Comparison of ENCODE assay signal across 11 cellular contexts in genomic region chr15:85589873-85590272, GRCh38.
DNase-seq lines count a peak whose midpoint lies in the region; ATAC-seq and TF ChIP-seq lines count a peak whose summit lies in the region.
"Had no signal": no experiment of that assay in that cellular context is flagged by ENCODE, and none has a peak within 500 bp of the region (broad histone marks: within the 10 kb centered on the region; RNA-seq: fewer than 3 reads in every experiment).

No MANE protein-coding gene starts in this region.

- no peak for TF ChIP-seq POLR2A in esophagus muscularis mucosa (IDR thresholded peaks at IDR 0.05; ENCODE audit: low read depth)

- no peak for TF ChIP-seq EP300 in esophagus muscularis mucosa (IDR thresholded peaks at IDR 0.05)

- 34% methylated on average over 2 of the region's 2 CpGs for WGBS in esophagus muscularis mucosa

- intact Hi-C loops in cardiac septum (cut with DNase I) (no loop called here), esophagus muscularis mucosa (cut with DNase I) (loop anchor here (10.0 kb wide), 1 partner anchor 105 kb away; no protein-coding TSS in a partner anchor), mucosa of descending colon (cut with DNase I, micrococcal nuclease) (no loop called here), upper lobe of right lung (cut with DNase I) (no loop called here)

- no peak overlapping the region for H3K4me3 ChIP-seq in cardiac muscle cell
- no peak overlapping the region for H3K4me3 ChIP-seq in esophagus muscularis mucosa
- H3K4me3 ChIP-seq in mucosa of descending colon = no peak overlapping the region
- H3K4me3 ChIP-seq in upper lobe of right lung = no peak overlapping the region

- H3K36me3 ChIP-seq in cardiac muscle cell (no peaks in the 10 kb centered on the region), esophagus muscularis mucosa (peaks cover 0 to 25% (median 9%) of the 10 kb centered on the region in 4 donors), mucosa of descending colon (ENCODE audit: low read depth) (no peaks in the 10 kb centered on the region), upper lobe of right lung (peaks cover 39% of the 10 kb centered on the region)

- TF ChIP-seq CTCF in cardiac muscle cell (IDR thresholded peaks at IDR 0.05; ENCODE audit: low read depth, low read length) (no peak), esophagus muscularis mucosa (IDR thresholded peaks at IDR 0.05) (no peak), mucosa of descending colon (IDR thresholded peaks at IDR 0.05) (no peak), upper lobe of right lung (IDR thresholded peaks at IDR 0.05) (no peak)

- H3K27me3 ChIP-seq in cardiac muscle cell (no peaks in the 10 kb centered on the region), esophagus muscularis mucosa (no peaks in the 10 kb centered on the region), upper lobe of right lung (no peaks in the 10 kb centered on the region)

- peak in 1 of 2 donors; percentile 63 for DNase-seq in cardiac muscle cell (ENCODE audit: low read depth in 1 of 2, low spot score in 1 of 2)
- DNase-seq in cardiac septum (ENCODE audit: low spot score) = no peak
- no peak for DNase-seq in esophagus muscularis mucosa (ENCODE audit: extremely low spot score)
- peak in 1 of 3 donors; percentile 35 for DNase-seq in mucosa of descending colon
- DNase-seq in upper lobe of right lung = no peak
- no peak for DNase-seq in effector CD4-positive, alpha-beta T cell
- DNase-seq: activated CD4-positive, alpha-beta memory T cell treated with anti-CD3 and anti-CD28 coated beads, Interleukin-2, amount 10 ng/mL, durations not matched to agents 7 days and 5 days; activated naive CD8-positive, alpha-beta T cell treated with anti-CD3 and anti-CD28 coated beads, Interleukin-2, amount 10 ng/mL, durations not matched to agents 7 days and 5 days; NCI-H2081 had no signal

- H3K4me1 ChIP-seq in cardiac muscle cell (ENCODE audit: low read depth) (peaks cover 34% of the 10 kb centered on the region), esophagus muscularis mucosa (peaks cover 59 to 79% (median 67%) of the 10 kb centered on the region in 4 donors), mucosa of descending colon (ENCODE audit: low read depth) (peaks cover 41% of the 10 kb centered on the region), upper lobe of right lung (peaks cover 61% of the 10 kb centered on the region)

- H3K27ac ChIP-seq in cardiac muscle cell (peak overlapping the region; percentile 61), esophagus muscularis mucosa (replicated peaks in 1 of 4) (peak overlapping the region; percentile 52 to 83 (median 64)), upper lobe of right lung (peak overlapping the region; percentile 77)

- H3K9me3 ChIP-seq in cardiac muscle cell (ENCODE audit: low read depth) = no peaks in the 10 kb centered on the region
- H3K9me3 ChIP-seq in esophagus muscularis mucosa = no peaks in the 10 kb centered on the region
- H3K9me3 ChIP-seq in mucosa of descending colon = no peaks in the 10 kb centered on the region
- H3K9me3 ChIP-seq in upper lobe of right lung = no peaks in the 10 kb centered on the region

- ATAC-seq in mucosa of descending colon (peak; percentile 82), upper lobe of right lung (peak; percentile 57), HG02678 (IDR thresholded peaks at IDR 0.05; ENCODE audit: unreplicated experiment) (no peak), HG02884 (IDR thresholded peaks at IDR 0.05; ENCODE audit: unreplicated experiment) (no peak)

Comparison
In these comparisons a context has a peak if more than half of its experiments do, and no peak if none do; other contexts are left out.
1. ATAC-seq: peak in mucosa of descending colon (single experiment) and upper lobe of right lung (single experiment); none in HG02678 (single experiment) and HG02884 (single experiment).
2. Peak in every context shown above with its lines, with median percentiles within 50 percentile points of each other: H3K27ac ChIP-seq.